In genomic region chr7:121741896-121742295, GRCh38 we compare ENCODE assay signal across 32 cellular contexts.
DNase-seq lines count a peak whose midpoint lies in the region; ATAC-seq, FAIRE-seq and TF ChIP-seq lines count a peak whose summit lies in the region.
"Had no signal": no experiment of that assay in that cellular context is flagged by ENCODE, and none has a peak within 500 bp of the region (broad histone marks: within the 10 kb centered on the region; RNA-seq: fewer than 3 reads in every experiment).

No MANE protein-coding gene starts in this region.

- H3K36me3 Mint-ChIP-seq in MCF 10A (ENCODE audit: insufficient read depth, unreplicated experiment) = no peaks in the 10 kb centered on the region
- no peaks in the 10 kb centered on the region for H3K36me3 Mint-ChIP-seq in natural killer cell treated with Interleukin-12 subunit alpha and Interleukin-12 subunit beta and Interleukin-15 and Interleukin-18, amount 100 ng/mL, for 72 hours
- H3K36me3 Mint-ChIP-seq: activated naive CD4-positive, alpha-beta T cell treated with anti-CD3 and anti-CD28 coated beads, Interleukin-2, amount 10 ng/mL, durations not matched to agents 7 days and 5 days; CD8-positive, alpha-beta memory T cell; immature natural killer cell; stimulated activated naive B cell treated with anti-CD40 and anti-IgM and Interleukin-4, amounts not matched to agents 10 μg/mL and 1 μg/mL and 100 μg/mL, for 72 hours had no signal

- BruUV-seq in MCF 10A (replicated peaks; lab: Mats Ljungman, UMichigan) = no TSS peak

- TF ChIP-seq CTCF in MCF 10A (IDR thresholded peaks at IDR 0.05; ENCODE audit: unreplicated experiment) (no peak), breast epithelium (IDR thresholded peaks at IDR 0.05) (no peak), epithelial cell of esophagus (IDR thresholded peaks at IDR 0.05; ENCODE audit: insufficient read depth, low read depth, low read length, missing control alignments) (no peak)

- no peaks in the 10 kb centered on the region for H3K27me3 Mint-ChIP-seq in MCF 10A (ENCODE audit: insufficient read depth, unreplicated experiment)
- no peaks in the 10 kb centered on the region for H3K27me3 Mint-ChIP-seq in natural killer cell treated with Interleukin-12 subunit alpha and Interleukin-12 subunit beta and Interleukin-15 and Interleukin-18, amount 100 ng/mL, for 72 hours
- H3K27me3 Mint-ChIP-seq: activated naive CD4-positive, alpha-beta T cell treated with anti-CD3 and anti-CD28 coated beads, Interleukin-2, amount 10 ng/mL, durations not matched to agents 7 days and 5 days; B cell; progenitor cell of endocrine pancreas had no signal

- CTCF ChIA-PET in MCF 10A (lab: Yijun Ruan, JAX) = interaction anchor here (0.9 to 1.8 kb wide), 5 partner anchors 12 to 375 kb away, joined by 3 to 11 read pairs (median 6); no protein-coding TSS in a partner anchor

- no peak for ATAC-seq in natural killer cell treated with Interleukin-12 subunit alpha and Interleukin-12 subunit beta and Interleukin-15 and Interleukin-18, amount 100 ng/mL, for 72 hours
- ATAC-seq: left lung; stimulated activated naive B cell treated with anti-CD40 and anti-IgM and Interleukin-4, amounts not matched to agents 10 μg/mL and 1 μg/mL and 100 μg/mL, for 72 hours had no signal

- POLR2A ChIA-PET in MCF 10A (lab: Yijun Ruan, JAX) = interaction anchor here (0.8 to 1.5 kb wide), 7 partner anchors 10 to 253 kb away, joined by 3 to 5 read pairs (median 3); no protein-coding TSS in a partner anchor

- no peaks in the 10 kb centered on the region for H3K4me1 ChIP-seq in breast epithelium
- peaks cover 0 to 2% of the 10 kb centered on the region in 2 donors for H3K4me1 ChIP-seq in small intestine (ENCODE audit: control insufficient read depth in 2 of 2, insufficient read depth in 1 of 2, low read depth in 1 of 2, low read length in 1 of 2)
- H3K4me1 ChIP-seq: left lung, sigmoid colon, upper lobe of left lung had no signal

- DNase-seq in MCF 10A (ENCODE audit: unreplicated experiment) (peak; percentile 93), breast epithelium (ENCODE audit: low spot score in 2 of 2) (no peak), NCI-H446 treated with DMSO at 0.1 percent for 48 hours (lab: John Stamatoyannopoulos, UW) (peak; percentile 47), epithelial cell of esophagus (ENCODE audit: low read depth) (peak; percentile 95), small intestine (peak; percentile 90), SW 1271 (lab: John Stamatoyannopoulos, UW) (no peak), mucosa of gallbladder (ENCODE audit: low spot score) (no peak)
- DNase-seq in natural killer cell treated with Interleukin-12 subunit alpha and Interleukin-12 subunit beta and Interleukin-15 and Interleukin-18, amount 100 ng/mL, for 72 hours (ENCODE audit: low spot score) = no peak
- DNase-seq: activated CD4-positive, alpha-beta T cell treated with anti-CD3 and anti-CD28 coated beads, Interleukin-2, amount 50 U/mL, for 48 hours; activated CD8-positive, alpha-beta memory T cell treated with anti-CD3 and anti-CD28 coated beads, Interleukin-2, amount 50 U/mL, for 4 hours; activated naive CD4-positive, alpha-beta T cell treated with anti-CD3 and anti-CD28 coated beads, Interleukin-2, amount 10 ng/mL, durations not matched to agents 7 days and 5 days; anterior cingulate cortex; CD8-positive, alpha-beta memory T cell; cerebellar nuclear complex; foreskin fibroblast; GF-D8; HCEC 1CT; hippocampal formation; immature natural killer cell; KBM-7; left lung; NCI-H526; sigmoid colon; stimulated activated CD4-positive, alpha-beta T cell treated with anti-CD3 and anti-CD28 coated beads, Interleukin-4, amount 100 ng/mL, for 4 hours; stimulated activated naive B cell treated with anti-CD40 and anti-IgM and Interleukin-4, amounts not matched to agents 10 μg/mL and 1 μg/mL and 100 μg/mL, for 72 hours; T-helper 1 cell; upper lobe of left lung had no signal

- peaks cover 30% of the 10 kb centered on the region for H3K4me1 Mint-ChIP-seq in MCF 10A (ENCODE audit: insufficient read depth, unreplicated experiment)
- H3K4me1 Mint-ChIP-seq in natural killer cell treated with Interleukin-12 subunit alpha and Interleukin-12 subunit beta and Interleukin-15 and Interleukin-18, amount 100 ng/mL, for 72 hours (ENCODE audit: low read depth in 2 of 2) = no peaks in the 10 kb centered on the region
- H3K4me1 Mint-ChIP-seq: activated naive CD4-positive, alpha-beta T cell treated with anti-CD3 and anti-CD28 coated beads, Interleukin-2, amount 10 ng/mL, durations not matched to agents 7 days and 5 days; B cell; CD8-positive, alpha-beta memory T cell; immature natural killer cell; stimulated activated naive B cell treated with anti-CD40 and anti-IgM and Interleukin-4, amounts not matched to agents 10 μg/mL and 1 μg/mL and 100 μg/mL, for 72 hours had no signal

- no peaks in the 10 kb centered on the region for H3K9me3 Mint-ChIP-seq in MCF 10A (ENCODE audit: unreplicated experiment)
- H3K9me3 Mint-ChIP-seq in natural killer cell treated with Interleukin-12 subunit alpha and Interleukin-12 subunit beta and Interleukin-15 and Interleukin-18, amount 100 ng/mL, for 72 hours = peaks cover 7% of the 10 kb centered on the region
- H3K9me3 Mint-ChIP-seq: activated naive CD4-positive, alpha-beta T cell treated with anti-CD3 and anti-CD28 coated beads, Interleukin-2, amount 10 ng/mL, durations not matched to agents 7 days and 5 days; activated T-helper 1 cell treated with anti-CD3 and anti-CD28 coated beads, Interleukin-12 subunit alpha, Interleukin-12 subunit beta, Interleukin-2, Interleukin-4 antibody, amounts not matched to agents 30 ng/mL and 10 ng/mL and 1 ng/mL, durations not matched to agents 14 hours and 24 hours and 36 hours had no signal

- H3K9me3 ChIP-seq in breast epithelium (no peaks in the 10 kb centered on the region), small intestine (ENCODE audit: control insufficient read depth, low read depth) (no peaks in the 10 kb centered on the region)
- H3K9me3 ChIP-seq: left lung, neutrophil, sigmoid colon, upper lobe of left lung had no signal

- H3K27me3 ChIP-seq in breast epithelium (no peaks in the 10 kb centered on the region), small intestine (ENCODE audit: control insufficient read depth in 2 of 2, insufficient read depth in 2 of 2, low read length in 2 of 2) (no peaks in the 10 kb centered on the region)
- H3K27me3 ChIP-seq: left lung, neutrophil, sigmoid colon, upper lobe of left lung had no signal

- no peaks in the 10 kb centered on the region for H3K36me3 ChIP-seq in breast epithelium
- no peaks in the 10 kb centered on the region for H3K36me3 ChIP-seq in small intestine (ENCODE audit: control insufficient read depth in 2 of 2, insufficient read depth in 2 of 2, low read length in 2 of 2)
- H3K36me3 ChIP-seq: left lung, neutrophil, sigmoid colon, upper lobe of left lung had no signal

- H3K4me3 ChIP-seq in breast epithelium (no peak overlapping the region), epithelial cell of esophagus (ENCODE audit: low read length) (no peak overlapping the region), small intestine (ENCODE audit: low read depth in 1 of 2, low read length in 2 of 2) (no peak overlapping the region)
- H3K4me3 ChIP-seq: left lung, sigmoid colon, upper lobe of left lung had no signal

- no peak for TF ChIP-seq POLR2A in breast epithelium (IDR thresholded peaks at IDR 0.05)

- H3K27ac ChIP-seq in breast epithelium = no peak overlapping the region
- H3K27ac ChIP-seq in small intestine (ENCODE audit: low read depth in 1 of 2, low read length in 1 of 2) = peak overlapping the region in 1 of 2 donors; percentile 20
- H3K27ac ChIP-seq: left lung, neutrophil, sigmoid colon, upper lobe of left lung had no signal

- H3K4me3 Mint-ChIP-seq in MCF 10A (ENCODE audit: unreplicated experiment) = no peak overlapping the region
- no peak overlapping the region for H3K4me3 Mint-ChIP-seq in natural killer cell treated with Interleukin-12 subunit alpha and Interleukin-12 subunit beta and Interleukin-15 and Interleukin-18, amount 100 ng/mL, for 72 hours
- H3K4me3 Mint-ChIP-seq: activated naive CD4-positive, alpha-beta T cell treated with anti-CD3 and anti-CD28 coated beads, Interleukin-2, amount 10 ng/mL, durations not matched to agents 7 days and 5 days; activated T-helper 1 cell treated with anti-CD3 and anti-CD28 coated beads, Interleukin-12 subunit alpha, Interleukin-12 subunit beta, Interleukin-2, Interleukin-4 antibody, amounts not matched to agents 30 ng/mL and 10 ng/mL and 1 ng/mL, durations not matched to agents 14 hours and 24 hours and 36 hours; B cell; CD8-positive, alpha-beta memory T cell; immature natural killer cell; stimulated activated naive B cell treated with anti-CD40 and anti-IgM and Interleukin-4, amounts not matched to agents 10 μg/mL and 1 μg/mL and 100 μg/mL, for 72 hours had no signal

- no peak overlapping the region for H3K27ac Mint-ChIP-seq in MCF 10A (ENCODE audit: low read depth, unreplicated experiment)
- H3K27ac Mint-ChIP-seq in natural killer cell treated with Interleukin-12 subunit alpha and Interleukin-12 subunit beta and Interleukin-15 and Interleukin-18, amount 100 ng/mL, for 72 hours = no peak overlapping the region
- H3K27ac Mint-ChIP-seq: activated naive CD4-positive, alpha-beta T cell treated with anti-CD3 and anti-CD28 coated beads, Interleukin-2, amount 10 ng/mL, durations not matched to agents 7 days and 5 days; activated T-helper 1 cell treated with anti-CD3 and anti-CD28 coated beads, Interleukin-12 subunit alpha, Interleukin-12 subunit beta, Interleukin-2, Interleukin-4 antibody, amounts not matched to agents 30 ng/mL and 10 ng/mL and 1 ng/mL, durations not matched to agents 14 hours and 24 hours and 36 hours; B cell; CD8-positive, alpha-beta memory T cell; immature natural killer cell; progenitor cell of endocrine pancreas; stimulated activated naive B cell treated with anti-CD40 and anti-IgM and Interleukin-4, amounts not matched to agents 10 μg/mL and 1 μg/mL and 100 μg/mL, for 72 hours had no signal

- FAIRE-seq in small intestine (lab: Jason Lieb, UNC) = no peak
- FAIRE-seq: endothelial cell of umbilical vein had no signal

- intact Hi-C loops in MCF 10A (cut with micrococcal nuclease) (loop anchor here (10.0 kb wide), 1 partner anchor 137 kb away; no protein-coding TSS in a partner anchor), breast epithelium (cut with DNase I; ENCODE audit: low total_unique reads) (no loop called here)

Comparison
In these comparisons a context has a peak if more than half of its experiments do, and no peak if none do; other contexts are left out.
1. DNase-seq: peak in MCF 10A (single experiment), NCI-H446 treated with DMSO at 0.1 percent for 48 hours (single experiment), epithelial cell of esophagus (single experiment) and small intestine (single experiment); none in breast epithelium (0 of 2), SW 1271 (0 of 2), natural killer cell treated with Interleukin-12 subunit alpha and Interleukin-12 subunit beta and Interleukin-15 and Interleukin-18, amount 100 ng/mL, for 72 hours (single experiment) and mucosa of gallbladder (single experiment).